Comparison of ENCODE assay signal across 9 cellular contexts in the genomic region with DNA sequence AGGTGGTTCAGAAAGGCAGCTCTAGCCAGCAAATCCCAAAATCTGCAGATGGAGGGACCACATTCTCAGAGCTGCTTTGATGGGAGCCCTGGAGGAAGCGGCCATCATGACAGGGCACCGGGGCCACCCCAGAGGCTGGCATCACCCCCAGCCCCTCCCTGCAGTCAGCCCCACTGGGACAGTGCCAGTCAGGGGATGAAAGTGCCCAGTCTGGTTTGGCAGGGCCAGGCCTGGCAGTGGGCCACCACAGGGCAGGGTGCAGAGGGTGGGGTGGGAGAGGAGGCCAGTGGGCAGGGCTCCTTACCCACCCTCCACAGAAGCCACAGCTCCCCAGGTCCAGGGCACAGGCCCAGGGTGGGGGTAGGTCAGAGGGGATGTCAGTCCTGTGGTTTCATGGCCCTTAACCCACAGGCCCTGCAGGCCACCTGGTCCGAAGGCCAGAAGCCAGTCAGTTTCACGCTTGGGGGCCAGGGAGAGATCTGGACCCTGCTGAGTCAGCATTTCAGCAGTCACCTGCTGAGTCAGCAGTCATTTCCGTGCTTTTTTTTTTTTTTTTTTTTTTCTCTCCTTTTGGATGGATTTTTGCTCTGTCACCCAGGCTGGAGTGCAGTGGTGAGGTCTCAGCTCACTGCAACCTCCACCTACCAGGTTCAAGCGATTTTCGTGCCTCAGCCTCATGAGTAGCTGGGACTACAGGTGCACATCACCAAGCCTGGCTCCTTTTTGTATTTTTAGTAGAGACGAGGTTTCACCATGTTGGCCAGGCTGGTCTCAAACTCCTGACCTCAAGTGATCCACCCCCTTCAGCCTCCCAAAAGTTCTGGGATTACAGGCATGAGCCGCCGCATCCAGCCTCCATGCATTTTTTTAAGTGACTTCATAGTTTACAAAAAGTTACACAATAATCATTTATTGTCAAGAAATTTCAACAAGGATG. TPM values are rescaled to one million over a fixed set of nuclear protein-coding genes. Genes with fewer than 3 reads are reported as not detected.
DNase-seq lines count a peak whose midpoint lies in the region; ATAC-seq, FAIRE-seq and TF ChIP-seq lines count a peak whose summit lies in the region.
"Had no signal": no experiment of that assay in that cellular context is flagged by ENCODE, and none has a peak within 500 bp of the region (broad histone marks: within the 10 kb centered on the region; RNA-seq: fewer than 3 reads in every experiment).

No MANE protein-coding gene starts in this region.

- ATAC-seq in GM19395 (IDR thresholded peaks at IDR 0.05; ENCODE audit: unreplicated experiment) (no peak), GM21515 (IDR thresholded peaks at IDR 0.05; ENCODE audit: unreplicated experiment) (no peak)

- TF ChIP-seq POLR2A in H54 (IDR thresholded peaks at IDR 0.05; ENCODE audit: low read depth, low read length): no peak
- TF ChIP-seq POLR2A in erythroblast (IDR thresholded peaks at IDR 0.05; ENCODE audit: low read length): peak; percentile 37

- no peaks in the 10 kb centered on the region for H3K9me3 Mint-ChIP-seq in osteocyte (ENCODE audit: unreplicated experiment)

- H3K4me3 Mint-ChIP-seq in osteocyte (ENCODE audit: unreplicated experiment): no peak overlapping the region

- H3K36me3 ChIP-seq in effector memory CD4-positive, alpha-beta T cell (ENCODE audit: control insufficient read depth, insufficient read depth, low read length): no peaks in the 10 kb centered on the region
- H3K36me3 ChIP-seq: vagina had no signal

- no peak overlapping the region for H3K4me3 ChIP-seq in effector memory CD4-positive, alpha-beta T cell (ENCODE audit: insufficient read depth, low read depth, low read length, poor library complexity, severe bottlenecking)
- H3K4me3 ChIP-seq: vagina had no signal

- DNase-seq in H54 (ENCODE audit: insufficient read length, low spot score) (peak; percentile 51), NCI-H774 (lab: John Stamatoyannopoulos, UW) (peak; percentile 52), erythroblast (lab: John Stamatoyannopoulos, UW) (peak; percentile 53 to 77), osteocyte (ENCODE audit: extremely low spot score, unreplicated experiment) (peak; percentile 82), NCI-H345 treated with DMSO at 0.1 percent for 48 hours (lab: John Stamatoyannopoulos, UW; ENCODE audit: unreplicated experiment) (no peak)
- DNase-seq in effector memory CD4-positive, alpha-beta T cell: no peak

- no peaks in the 10 kb centered on the region for H3K36me3 Mint-ChIP-seq in osteocyte (ENCODE audit: unreplicated experiment)

- no peak for TF ChIP-seq CTCF in osteocyte (IDR thresholded peaks at IDR 0.05)

- H3K27me3 ChIP-seq in effector memory CD4-positive, alpha-beta T cell (replicated peaks; ENCODE audit: control insufficient read depth, insufficient read depth, low read length, poor library complexity, severe bottlenecking): no peaks in the 10 kb centered on the region
- H3K27me3 ChIP-seq: vagina had no signal

- FAIRE-seq in H54 (lab: Jason Lieb, UNC): no peak

- H3K9me3 ChIP-seq in effector memory CD4-positive, alpha-beta T cell (ENCODE audit: control insufficient read depth, low read length): no peaks in the 10 kb centered on the region
- H3K9me3 ChIP-seq: vagina had no signal

- no peak overlapping the region for H3K27ac ChIP-seq in effector memory CD4-positive, alpha-beta T cell (ENCODE audit: insufficient read depth, low read length, poor library complexity, severe bottlenecking)
- H3K27ac ChIP-seq: vagina had no signal

- H3K27ac Mint-ChIP-seq in osteocyte (ENCODE audit: unreplicated experiment): no peak overlapping the region

- peaks cover 6% of the 10 kb centered on the region for H3K4me1 Mint-ChIP-seq in osteocyte (ENCODE audit: unreplicated experiment)

- H3K4me1 ChIP-seq in effector memory CD4-positive, alpha-beta T cell (ENCODE audit: control insufficient read depth, insufficient read depth, low read length, poor library complexity, severe bottlenecking): no peaks in the 10 kb centered on the region

- H3K27me3 Mint-ChIP-seq in osteocyte (ENCODE audit: unreplicated experiment): peaks cover 5% of the 10 kb centered on the region

RNA-seq across cellular contexts. Expression of a gene that starts 10.4 kb away (rescaled TPM):
- 8.0 and 9.5 TPM in 2 replicates for total RNA-seq in osteocyte

RNA-seq across cellular contexts. Expression of a gene that starts 19.3 kb away (rescaled TPM):
- total RNA-seq in osteocyte: 47.9 and 51.1 TPM in 2 replicates

RNA-seq across cellular contexts. Expression of a gene that starts 38.6 kb away (rescaled TPM):
- total RNA-seq in osteocyte: 111 and 117 TPM in 2 replicates

RNA-seq across cellular contexts. Expression of a gene that starts 38.9 kb away (rescaled TPM):
- total RNA-seq in osteocyte: 41.7 and 46.3 TPM in 2 replicates

RNA-seq across cellular contexts. Expression of a gene that starts 55.9 kb away (rescaled TPM):
- 13.6 and 14.9 TPM in 2 replicates for total RNA-seq in osteocyte

Comparison
In these comparisons a context has a peak if more than half of its experiments do, and no peak if none do; other contexts are left out.
1. DNase-seq: peak in H54 (single experiment), NCI-H774 (single experiment), erythroblast (2 of 2) and osteocyte (single experiment); none in effector memory CD4-positive, alpha-beta T cell (0 of 3) and NCI-H345 treated with DMSO at 0.1 percent for 48 hours (single experiment).